In the genomic region with DNA sequence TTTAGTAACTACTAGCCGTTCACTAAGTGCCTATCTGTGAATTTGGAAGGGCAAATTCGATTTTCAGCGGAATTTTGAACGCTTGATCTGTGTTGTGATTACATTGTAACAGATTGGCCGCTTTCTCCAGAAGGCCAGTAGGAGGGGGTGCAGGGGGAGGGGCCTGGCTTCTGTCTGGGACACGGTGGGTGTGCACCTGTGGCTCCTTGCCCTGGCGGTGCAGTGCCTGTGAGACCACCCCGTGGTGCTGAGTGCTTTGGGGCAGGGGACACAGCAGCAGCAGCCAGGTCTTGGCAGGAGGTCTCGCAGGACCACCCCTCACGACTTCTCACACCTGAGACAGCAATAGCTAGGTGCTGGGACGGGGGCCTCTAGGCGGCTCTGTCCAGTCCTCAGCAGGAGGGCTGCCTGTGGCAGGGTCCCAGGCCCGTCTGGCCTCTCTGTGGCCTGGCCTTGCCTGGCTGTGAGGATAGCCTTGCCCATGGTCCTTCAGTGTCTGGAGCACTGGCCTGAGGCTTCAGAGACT, we compare ENCODE assay signal across 2 cellular contexts.
TF ChIP-seq lines count a peak whose summit lies in the region.

No MANE protein-coding gene starts in this region.

TF ChIP-seq in A549, 52 proteins besides CTCF, POLR2A, EP300 and RAD21:
- TF ChIP-seq, protein P1, sequence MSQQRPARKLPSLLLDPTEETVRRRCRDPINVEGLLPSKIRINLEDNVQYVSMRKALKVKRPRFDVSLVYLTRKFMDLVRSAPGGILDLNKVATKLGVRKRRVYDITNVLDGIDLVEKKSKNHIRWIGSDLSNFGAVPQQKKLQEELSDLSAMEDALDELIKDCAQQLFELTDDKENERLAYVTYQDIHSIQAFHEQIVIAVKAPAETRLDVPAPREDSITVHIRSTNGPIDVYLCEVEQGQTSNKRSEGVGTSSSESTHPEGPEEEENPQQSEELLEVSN (IDR thresholded peaks at IDR 0.05; ENCODE audit: borderline replicate concordance, low read depth) = no peak
- TF ChIP-seq ZFP36 (IDR thresholded peaks at IDR 0.05; ENCODE audit: borderline replicate concordance, partially characterized antibody) = no peak
- no peak for TF ChIP-seq HOXB13 (CRISPR knock-in tag; IDR thresholded peaks at IDR 0.05; ENCODE audit: low read depth)
- no peak for TF ChIP-seq FOSB (CRISPR knock-in tag; IDR thresholded peaks at IDR 0.05)
- no peak for TF ChIP-seq RFX5 (IDR thresholded peaks at IDR 0.05)

TF ChIP-seq in IMR-90, 13 proteins besides CTCF, POLR2A, EP300 and RAD21:
- no peak for TF ChIP-seq SMC3 (IDR thresholded peaks at IDR 0.05; ENCODE audit: low read depth, low read length)
